Comparison of ENCODE assay signal across 34 cellular contexts in genomic region chr9:17719053-17719452, GRCh38.
"Had no signal": no experiment of that assay in that cellular context is flagged by ENCODE, and none has a peak within 500 bp of the region (broad histone marks: within the 10 kb centered on the region; RNA-seq: fewer than 3 reads in every experiment).

No MANE protein-coding gene starts in this region.

- H3K27me3 ChIP-seq: Peyer's patch, SJSA1 had no signal

- H3K27ac ChIP-seq: KMS-11, Peyer's patch, SJSA1, VCaP had no signal

- ATAC-seq: activated CD8-positive, alpha-beta memory T cell treated with anti-CD3 and anti-CD28 coated beads, Interleukin-2, amount 10 ng/mL, durations not matched to agents 7 days and 5 days; activated naive CD8-positive, alpha-beta T cell treated with anti-CD3 and anti-CD28 coated beads, Interleukin-2, amount 50 U/mL, for 24 hours; PC-3 had no signal

- H3K4me1 ChIP-seq: Peyer's patch, SJSA1 had no signal

- DNase-seq: activated B cell treated with CpG ODN at 0.5 μM for 24 hours; activated CD4-positive, alpha-beta memory T cell treated with anti-CD3 and anti-CD28 coated beads, Interleukin-2, amount 10 ng/mL, durations not matched to agents 7 days and 5 days; activated CD4-positive, alpha-beta T cell treated with anti-CD3 and anti-CD28 coated beads for 1 hour; activated CD4-positive, alpha-beta T cell treated with anti-CD3 and anti-CD28 coated beads for 48 hours; activated CD8-positive, alpha-beta memory T cell treated with anti-CD3 and anti-CD28 coated beads for 24 hours; activated CD8-positive, alpha-beta memory T cell treated with anti-CD3 and anti-CD28 coated beads, Interleukin-2, amount 10 ng/mL, durations not matched to agents 7 days and 5 days; activated CD8-positive, alpha-beta memory T cell treated with anti-CD3 and anti-CD28 coated beads, Interleukin-2, amount 50 U/mL, for 48 hours; activated effector memory CD4-positive, alpha-beta T cell treated with Interleukin-2 at 50 U/mL for 16 hours; activated naive CD4-positive, alpha-beta T cell treated with anti-CD3 and anti-CD28 coated beads, Interleukin-2, amount 10 ng/mL, durations not matched to agents 7 days and 5 days; activated naive CD8-positive, alpha-beta T cell treated with anti-CD3 and anti-CD28 coated beads, Interleukin-2, amount 50 U/mL, for 24 hours; activated T-cell treated with anti-CD3 and anti-CD28 coated beads, Interleukin-2, amount 50 U/mL, for 48 hours; anterior cingulate cortex; central memory CD4-positive, alpha-beta T cell; MM.1S; NCI-H1092 treated with DMSO at 0.1 percent for 48 hours; NCI-H1417; NCI-H1694; NCI-H1930; NCI-H2107; NCI-H524; NCI-H69; NCI-H82; NK-92 treated with Interleukin-12 subunit alpha and Interleukin-12 subunit beta, amount 100 ng/mL, for 24 hours; PC-3; Peyer's patch; RPMI8226; SHP77 treated with DMSO at 0.1 percent for 48 hours; SK-N-SH; T-helper 1 cell; T-helper 2 cell; T-helper 9 cell had no signal

- H3K36me3 ChIP-seq: Peyer's patch, SJSA1 had no signal

- H3K9me3 ChIP-seq: SJSA1, SK-N-SH had no signal

- H3K4me3 ChIP-seq: Peyer's patch, SJSA1 had no signal
